ENCODE assay signal across 11 cellular contexts in the genomic region with DNA sequence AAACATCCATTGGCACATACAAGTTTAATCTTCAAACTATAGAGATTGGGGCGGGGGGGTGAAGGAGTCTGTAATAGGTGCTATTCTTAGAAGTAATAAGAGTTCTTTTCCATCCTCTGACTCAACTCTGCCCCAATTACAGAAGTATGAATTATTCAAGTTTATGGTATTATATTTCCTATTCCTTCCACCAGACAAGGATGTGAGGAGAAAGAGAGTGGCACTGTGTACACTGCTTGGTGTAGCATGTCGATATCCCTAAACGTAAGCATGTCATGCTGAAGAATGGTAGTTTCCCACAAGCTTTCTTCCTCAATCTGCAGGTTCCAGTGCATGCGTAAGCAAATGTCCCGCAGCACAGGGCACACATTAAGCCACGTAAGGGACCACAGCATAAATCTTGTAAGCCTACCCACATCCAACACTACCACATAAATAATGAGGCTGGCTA. TPM values are rescaled to one million over a fixed set of nuclear protein-coding genes. Genes with fewer than 3 reads are reported as not detected.
DNase-seq lines count a peak whose midpoint lies in the region; ATAC-seq, FAIRE-seq and TF ChIP-seq lines count a peak whose summit lies in the region.
"Had no signal": no experiment of that assay in that cellular context is flagged by ENCODE, and none has a peak within 500 bp of the region (broad histone marks: within the 10 kb centered on the region; RNA-seq: fewer than 3 reads in every experiment).

No MANE protein-coding gene starts in this region.

- H3K4me3 ChIP-seq in skeletal muscle satellite cell (ENCODE audit: low read length) (no peak overlapping the region), lower leg skin (ENCODE audit: low read depth, poor library complexity, severe bottlenecking) (no peak overlapping the region)
- H3K4me3 ChIP-seq: breast epithelium had no signal

- H3K9me3 ChIP-seq in skeletal muscle satellite cell (replicated peaks; ENCODE audit: low read length) = no peaks in the 10 kb centered on the region
- H3K9me3 ChIP-seq: breast epithelium had no signal

- TF ChIP-seq CTCF in lower leg skin (IDR thresholded peaks at IDR 0.05) = no peak

- CTCF ChIA-PET in T-cell (lab: Charles Lee) = interaction anchor here in 1 of 2 donors (0.6 kb wide), 1 partner anchor 9 kb away, joined by 5 read pairs; no protein-coding TSS in a partner anchor

- H3K27ac Mint-ChIP-seq in T-cell = peak overlapping the region; percentile 12 to 71

- DNase-seq in GM19239 (ENCODE audit: insufficient read length, low spot score) (no peak), T-cell (peak in 9 of 34 experiments; percentile 8 to 64 (median 35)), left ventricle myocardium superior (no peak), lower leg skin (ENCODE audit: low spot score in 2 of 2) (no peak)
- DNase-seq in stimulated activated naive CD4-positive, alpha-beta T cell treated with Interleukin-2 at 50 U/mL for 16 hours (lab: John Stamatoyannopoulos, UW) = no peak
- DNase-seq: NCI-H446 treated with DMSO at 0.1 percent for 48 hours; stimulated activated CD4-positive, alpha-beta T cell treated with anti-CD3 and anti-CD28 coated beads, Interleukin-15, amount 100 ng/mL, for 24 hours had no signal

- H3K36me3 Mint-ChIP-seq in T-cell = peaks cover 11% of the 10 kb centered on the region

- H3K27me3 ChIP-seq in skeletal muscle satellite cell (ENCODE audit: control insufficient read depth, insufficient read depth, low read length) = no peaks in the 10 kb centered on the region
- H3K27me3 ChIP-seq: breast epithelium had no signal

- H3K9me3 Mint-ChIP-seq in T-cell = no peaks in the 10 kb centered on the region

- peaks cover 86 to 90% (median 87%) of the 10 kb centered on the region in 3 donors for H3K4me1 Mint-ChIP-seq in T-cell

- H3K4me3 Mint-ChIP-seq in T-cell = peak overlapping the region; percentile 43 to 68 (median 55)

- H3K9ac ChIP-seq in skeletal muscle satellite cell (ENCODE audit: low read depth, low read length) = no peak overlapping the region

- FAIRE-seq in GM19239 (lab: Jason Lieb, UNC) = peak; percentile 48

- intact Hi-C loops in left ventricle myocardium superior (cut with micrococcal nuclease) = no loop called here
- intact Hi-C loops in lower leg skin (cut with DNase I; ENCODE audit: low total_unique reads) = no loop called here

- H3K4me2 ChIP-seq in skeletal muscle satellite cell (ENCODE audit: low read length) = peak overlapping the region; percentile 62

- no peaks in the 10 kb centered on the region for H3K27me3 Mint-ChIP-seq in T-cell

- no peak for TF ChIP-seq POLR2A in lower leg skin (IDR thresholded peaks at IDR 0.05)

- ATAC-seq in T-cell (replicated peaks in 1 of 4) (peak in 2 of 4 experiments; percentile 29 to 80), left ventricle myocardium superior (peak; percentile 11), GM21526 (IDR thresholded peaks at IDR 0.05; ENCODE audit: low FRiP score, unreplicated experiment) (no peak), GM18870 (IDR thresholded peaks at IDR 0.05; ENCODE audit: unreplicated experiment) (no peak)

- peaks cover 74% of the 10 kb centered on the region for H3K4me1 ChIP-seq in skeletal muscle satellite cell (ENCODE audit: control insufficient read depth, insufficient read depth, low read length)

- WGBS in lower leg skin, 2 donors = 45 to 49% methylated on average over 6 of the region's 6 CpGs

- peaks cover 6% of the 10 kb centered on the region for H3K36me3 ChIP-seq in skeletal muscle satellite cell (ENCODE audit: insufficient read depth, low read length)
- H3K36me3 ChIP-seq: breast epithelium had no signal

- POLR2A ChIA-PET in T-cell (lab: Charles Lee) = interaction anchor here in 1 of 2 donors (0.5 kb wide), 1 partner anchor 15 kb away, joined by 4 read pairs; no protein-coding TSS in a partner anchor

RNA-seq across cellular contexts. Expression of a gene that starts 14.1 kb away (rescaled TPM):
- total RNA-seq in T-cell (100 to 1,000 TPM; 115 to 154 (median 139) TPM), left ventricle myocardium superior (67.4 TPM), lower leg skin (10 to 100 TPM; 34.8 to 78.6 (median 49.2) TPM)
- total RNA-seq in skeletal muscle satellite cell (2012; rRNA removed) = 13.8 and 20.0 TPM in 2 replicates
